ENCODE assay signal across 12 cellular contexts in genomic region chr13:114071441-114071840, GRCh38.
A peak's percentile ranks its signal among the peaks of the same experiment; 100 is the strongest.
DNase-seq lines count a peak whose midpoint lies in the region; ATAC-seq, FAIRE-seq and TF ChIP-seq lines count a peak whose summit lies in the region.
"Had no signal": no experiment of that assay in that cellular context is flagged by ENCODE, and none has a peak within 500 bp of the region (broad histone marks: within the 10 kb centered on the region; RNA-seq: fewer than 3 reads in every experiment).

No MANE protein-coding gene starts in this region.

- H4K20me1 ChIP-seq in astrocyte (ENCODE audit: insufficient read depth, low read length), result peaks cover 54% of the 10 kb centered on the region

- H3K4me2 ChIP-seq in astrocyte (ENCODE audit: low read length), result no peak overlapping the region
- H3K4me2 ChIP-seq: KMS-11 had no signal

- H3K4me3 ChIP-seq in astrocyte (ENCODE audit: insufficient read depth, low read depth, low read length) (no peak overlapping the region), mesodermal cell (ENCODE audit: extremely low read depth, insufficient read depth, low read length, poor library complexity, severe bottlenecking) (no peak overlapping the region)
- H3K4me3 ChIP-seq: tibial artery had no signal

- H3K9me3 ChIP-seq in astrocyte (ENCODE audit: insufficient read depth, low read depth, low read length) (no peaks in the 10 kb centered on the region), mesodermal cell (ENCODE audit: control insufficient read depth, low read length) (peaks cover 9% of the 10 kb centered on the region)
- H3K9me3 ChIP-seq: tibial artery had no signal

- intact Hi-C loops in activated T-helper 2 cell treated with anti-CD3 and anti-CD28 coated beads, Interferon-gamma antibody, Interleukin-2, Interleukin-4, amounts not matched to agents 10 μg/mL and 5 μg/mL and 100 μg/mL, durations not matched to agents 14 hours and 24 hours and 36 hours (cut with micrococcal nuclease), result no loop called here

- H3K4me1 Mint-ChIP-seq in astrocyte (ENCODE audit: low read depth, unreplicated experiment), result peaks cover 24% of the 10 kb centered on the region
- peaks cover 18% of the 10 kb centered on the region for H3K4me1 Mint-ChIP-seq in activated T-helper 2 cell treated with anti-CD3 and anti-CD28 coated beads, Interferon-gamma antibody, Interleukin-2, Interleukin-4, amounts not matched to agents 10 μg/mL and 5 μg/mL and 100 μg/mL, durations not matched to agents 14 hours and 24 hours and 36 hours (ENCODE audit: low read depth)

- no peak for ATAC-seq in HG03521 (IDR thresholded peaks at IDR 0.05; ENCODE audit: unreplicated experiment)

- no peaks in the 10 kb centered on the region for H3K27me3 ChIP-seq in astrocyte (ENCODE audit: insufficient read depth, low read length)
- H3K27me3 ChIP-seq: tibial artery had no signal

- no peak overlapping the region for H3K9ac ChIP-seq in astrocyte (ENCODE audit: low read length)
- H3K9ac ChIP-seq: KMS-11 had no signal

- FAIRE-seq in astrocyte (lab: Jason Lieb, UNC), result no peak

- H3K27ac ChIP-seq in astrocyte (ENCODE audit: low read depth, low read length), result no peak overlapping the region
- H3K27ac ChIP-seq in mesodermal cell (ENCODE audit: low read depth, low read length, severe bottlenecking), result peak overlapping the region; percentile 74
- H3K27ac ChIP-seq in temporal lobe (ENCODE audit: low read depth, low read length), result peak overlapping the region; percentile 36
- H3K27ac ChIP-seq: KMS-11, tibial artery had no signal

- peaks cover 87% of the 10 kb centered on the region for H3K79me2 ChIP-seq in astrocyte (ENCODE audit: insufficient read depth, low read length)

- H3K4me3 Mint-ChIP-seq in astrocyte (ENCODE audit: unreplicated experiment), result peak overlapping the region; percentile 54
- H3K4me3 Mint-ChIP-seq in activated T-helper 2 cell treated with anti-CD3 and anti-CD28 coated beads, Interferon-gamma antibody, Interleukin-2, Interleukin-4, amounts not matched to agents 10 μg/mL and 5 μg/mL and 100 μg/mL, durations not matched to agents 14 hours and 24 hours and 36 hours (ENCODE audit: low read depth), result no peak overlapping the region

- DNase-seq in activated effector memory CD4-positive, alpha-beta T cell treated with anti-CD3 and anti-CD28 coated beads, Interleukin-2, amount 50 U/mL, for 16 hours, result peak; percentile 47
- no peak for DNase-seq in activated effector memory CD4-positive, alpha-beta T cell treated with Interleukin-2 at 50 U/mL for 16 hours
- DNase-seq in astrocyte (ENCODE audit: low read depth) (no peak), NCI-H510A (lab: John Stamatoyannopoulos, UW) (no peak)
- no peak for DNase-seq in activated T-helper 2 cell treated with anti-CD3 and anti-CD28 coated beads, Interferon-gamma antibody, Interleukin-2, Interleukin-4, amounts not matched to agents 10 μg/mL and 5 μg/mL and 100 μg/mL, durations not matched to agents 14 hours and 24 hours and 36 hours (ENCODE audit: low spot score)
- DNase-seq: activated CD4-positive, CD25-positive, alpha-beta regulatory T cell; NCI-H226 had no signal

- no peaks in the 10 kb centered on the region for H3K27me3 Mint-ChIP-seq in astrocyte (ENCODE audit: low read depth, unreplicated experiment)
- no peaks in the 10 kb centered on the region for H3K27me3 Mint-ChIP-seq in activated T-helper 2 cell treated with anti-CD3 and anti-CD28 coated beads, Interferon-gamma antibody, Interleukin-2, Interleukin-4, amounts not matched to agents 10 μg/mL and 5 μg/mL and 100 μg/mL, durations not matched to agents 14 hours and 24 hours and 36 hours (ENCODE audit: low read depth)

- H3K36me3 Mint-ChIP-seq in astrocyte (ENCODE audit: low read depth, unreplicated experiment), result peaks cover 20% of the 10 kb centered on the region
- peaks cover 43% of the 10 kb centered on the region for H3K36me3 Mint-ChIP-seq in activated T-helper 2 cell treated with anti-CD3 and anti-CD28 coated beads, Interferon-gamma antibody, Interleukin-2, Interleukin-4, amounts not matched to agents 10 μg/mL and 5 μg/mL and 100 μg/mL, durations not matched to agents 14 hours and 24 hours and 36 hours (ENCODE audit: low read depth)

- H2AFZ ChIP-seq in astrocyte (ENCODE audit: low read depth, low read length), result no peak overlapping the region

- H3K27ac Mint-ChIP-seq in astrocyte (ENCODE audit: unreplicated experiment), result no peak overlapping the region
- H3K27ac Mint-ChIP-seq in activated T-helper 2 cell treated with anti-CD3 and anti-CD28 coated beads, Interferon-gamma antibody, Interleukin-2, Interleukin-4, amounts not matched to agents 10 μg/mL and 5 μg/mL and 100 μg/mL, durations not matched to agents 14 hours and 24 hours and 36 hours, result no peak overlapping the region

- H3K36me3 ChIP-seq in astrocyte (ENCODE audit: insufficient read depth, low read length), result peaks cover 14% of the 10 kb centered on the region
- peaks cover 68% of the 10 kb centered on the region for H3K36me3 ChIP-seq in mesodermal cell (ENCODE audit: control insufficient read depth, insufficient read depth, low read length)

- TF ChIP-seq CTCF in astrocyte (IDR thresholded peaks at IDR 0.05; ENCODE audit: insufficient read depth, low read depth, low read length), result no peak

- peaks cover 37% of the 10 kb centered on the region for H3K4me1 ChIP-seq in astrocyte (ENCODE audit: insufficient read depth, low read length)
- peaks cover 23% of the 10 kb centered on the region for H3K4me1 ChIP-seq in mesodermal cell (ENCODE audit: control insufficient read depth, insufficient read depth, low read length, poor library complexity, severe bottlenecking)

- peaks cover 3% of the 10 kb centered on the region for H3K9me3 Mint-ChIP-seq in astrocyte (ENCODE audit: unreplicated experiment)
- H3K9me3 Mint-ChIP-seq in activated T-helper 2 cell treated with anti-CD3 and anti-CD28 coated beads, Interferon-gamma antibody, Interleukin-2, Interleukin-4, amounts not matched to agents 10 μg/mL and 5 μg/mL and 100 μg/mL, durations not matched to agents 14 hours and 24 hours and 36 hours, result peaks cover 4% of the 10 kb centered on the region

- 64 to 75% methylated on average over 6 to 7 of the region's 9 CpGs for WGBS in mesodermal cell (ENCODE audit: insufficient coverage in 2 of 2), 2 experiments
